In genomic region chr16:61460020-61460419, GRCh38 we compare ENCODE assay signal across 11 cellular contexts.
"Had no signal": no experiment of that assay in that cellular context is flagged by ENCODE, and none has a peak within 500 bp of the region (broad histone marks: within the 10 kb centered on the region; RNA-seq: fewer than 3 reads in every experiment).

No MANE protein-coding gene starts in this region.

- H3K4me1 ChIP-seq: HAP-1 had no signal

- ATAC-seq: GM23338, HCT116 had no signal

- H3K9me3 ChIP-seq: HAP-1 had no signal

- DNase-seq: GM23248, GOT3, H7, H9, HCEC 1CT, HFFc6 had no signal

- H3K4me3 ChIP-seq: GM23248, GM23338, HAP-1 had no signal

- FAIRE-seq: H1, H54 had no signal

- H3K36me3 ChIP-seq: HAP-1 had no signal

- H3K4me2 ChIP-seq: GM23338 had no signal

- H3K27ac ChIP-seq: GM23248 had no signal
